In genomic region chr6:99604161-99605073, GRCh38 we compare ENCODE assay signal across 13 cellular contexts. TPM values are rescaled to one million over a fixed set of nuclear protein-coding genes. Genes with fewer than 3 reads are reported as not detected.
DNase-seq lines count a peak whose midpoint lies in the region; ATAC-seq and TF ChIP-seq lines count a peak whose summit lies in the region.
"Had no signal": no experiment of that assay in that cellular context is flagged by ENCODE, and none has a peak within 500 bp of the region (broad histone marks: within the 10 kb centered on the region; RNA-seq: fewer than 3 reads in every experiment).

No MANE protein-coding gene starts in this region.

- no peaks in the 10 kb centered on the region for H3K9me3 ChIP-seq in hepatocyte (ENCODE audit: low read depth)
- H3K9me3 ChIP-seq in spleen = no peaks in the 10 kb centered on the region
- H3K9me3 ChIP-seq: left lung had no signal

- no peak for ATAC-seq in activated CD4-positive, alpha-beta T cell treated with anti-CD3 and anti-CD28 coated beads for 36 hours
- ATAC-seq in WTC11 = 0 out of 2 replicates have a peak, but pooled peaks have one; percentile 1
- ATAC-seq in GM18909 (IDR thresholded peaks at IDR 0.05; ENCODE audit: poor library complexity, unreplicated experiment) = no peak
- ATAC-seq in HG02870 (IDR thresholded peaks at IDR 0.05; ENCODE audit: unreplicated experiment) = no peak

- H3K36me3 Mint-ChIP-seq in activated CD4-positive, alpha-beta T cell treated with anti-CD3 and anti-CD28 coated beads for 36 hours (ENCODE audit: low read depth) = no peaks in the 10 kb centered on the region
- H3K36me3 Mint-ChIP-seq in WTC11 (no peaks in the 10 kb centered on the region), endothelial cell (ENCODE audit: low read depth, unreplicated experiment) (no peaks in the 10 kb centered on the region)

- TF ChIP-seq POLR2A in spleen (IDR thresholded peaks at IDR 0.05) = no peak

- H3K27me3 ChIP-seq in hepatocyte (peaks cover 98% of the 10 kb centered on the region), spleen (replicated peaks in 1 of 7) (peaks cover 35 to 100% (median 95%) of the 10 kb centered on the region in 7 donors)

- TF ChIP-seq CTCF in WTC11 (IDR thresholded peaks at IDR 0.05) (no peak), hepatocyte (IDR thresholded peaks at IDR 0.05; ENCODE audit: poor library complexity) (no peak), spleen (IDR thresholded peaks at IDR 0.05 in 8 of 11, conservative IDR thresholded peaks at IDR 0.05 in 3 of 11) (no peak), endothelial cell (IDR thresholded peaks at IDR 0.05; ENCODE audit: unreplicated experiment) (no peak)

- 9% methylated on average over 31 of the region's 31 CpGs for WGBS in hepatocyte (ENCODE audit: low lambda C conversion rate, missing lambda C conversion rate)
- WGBS in spleen, 5 donors = 10 to 20% (median 13%) methylated on average over 27 to 31 of the region's 31 CpGs

- peak overlapping the region; percentile 85 for H3K4me2 ChIP-seq in hepatocyte

- DNase-seq in activated CD4-positive, alpha-beta T cell treated with anti-CD3 and anti-CD28 coated beads for 36 hours = peak; percentile 16
- DNase-seq in activated CD4-positive, alpha-beta T cell treated with anti-CD3 and anti-CD28 coated beads, Interleukin-2, amount 50 U/mL, for 1 hour = no peak
- DNase-seq in WTC11 (ENCODE audit: low spot score) = peak; percentile 43
- no peak for DNase-seq in hepatocyte (ENCODE audit: low spot score)
- DNase-seq in spleen = no peak
- no peak for DNase-seq in endothelial cell (ENCODE audit: low spot score)
- DNase-seq: activated CD4-positive, CD25-positive, alpha-beta regulatory T cell; KG1; stimulated activated CD4-positive, alpha-beta T cell treated with anti-CD3 and anti-CD28 coated beads, Interleukin-2, amount 100 ng/mL, for 48 hours had no signal

- peak overlapping the region; percentile 51 for H3K4me3 Mint-ChIP-seq in activated CD4-positive, alpha-beta T cell treated with anti-CD3 and anti-CD28 coated beads for 36 hours
- H3K4me3 Mint-ChIP-seq in WTC11 (peak overlapping the region; percentile 62), endothelial cell (ENCODE audit: unreplicated experiment) (no peak overlapping the region)

- H3K4me3 ChIP-seq in hepatocyte (peak overlapping the region; percentile 20), spleen (peak overlapping the region in 6 of 8 donors; percentile 23 to 65 (median 34))

- peaks cover 79% of the 10 kb centered on the region for H3K27me3 Mint-ChIP-seq in activated CD4-positive, alpha-beta T cell treated with anti-CD3 and anti-CD28 coated beads for 36 hours
- H3K27me3 Mint-ChIP-seq in WTC11 (ENCODE audit: low read depth) = peaks cover 100% of the 10 kb centered on the region
- H3K27me3 Mint-ChIP-seq in endothelial cell (ENCODE audit: unreplicated experiment) = peaks cover 32% of the 10 kb centered on the region

- no peak overlapping the region for H3K27ac Mint-ChIP-seq in activated CD4-positive, alpha-beta T cell treated with anti-CD3 and anti-CD28 coated beads for 36 hours
- H3K27ac Mint-ChIP-seq in WTC11 = no peak overlapping the region
- no peak overlapping the region for H3K27ac Mint-ChIP-seq in endothelial cell (ENCODE audit: unreplicated experiment)

- H3K27ac ChIP-seq in hepatocyte (no peak overlapping the region), spleen (no peak overlapping the region)
- H3K27ac ChIP-seq: left lung had no signal

- intact Hi-C loops in activated CD4-positive, alpha-beta T cell treated with anti-CD3 and anti-CD28 coated beads for 36 hours (cut with DNase I, micrococcal nuclease) = loop anchor here (2.0 to 5.0 kb wide), 3 partner anchors 16 to 858 kb away; partner anchors contain the start of genes POU3F2 (in 1 of the 2) and SIM1 (in 1 of the 2)
- intact Hi-C loops in spleen (cut with DNase I; ENCODE audit: low total_unique reads) = no loop called here

- H3K4me1 ChIP-seq in hepatocyte (ENCODE audit: insufficient read depth) (peaks cover 17% of the 10 kb centered on the region), spleen (peaks cover 14 to 50% (median 39%) of the 10 kb centered on the region in 6 donors)

- no peaks in the 10 kb centered on the region for H3K79me2 ChIP-seq in hepatocyte

- no peaks in the 10 kb centered on the region for H4K20me1 ChIP-seq in hepatocyte (ENCODE audit: insufficient read depth, poor library complexity, severe bottlenecking)

- H3K4me1 Mint-ChIP-seq in activated CD4-positive, alpha-beta T cell treated with anti-CD3 and anti-CD28 coated beads for 36 hours = peaks cover 35% of the 10 kb centered on the region
- H3K4me1 Mint-ChIP-seq in WTC11 (peaks cover 58% of the 10 kb centered on the region), endothelial cell (ENCODE audit: unreplicated experiment) (peaks cover 11% of the 10 kb centered on the region)

- H3K9me2 ChIP-seq in hepatocyte (replicated peaks; ENCODE audit: insufficient read depth) = no peaks in the 10 kb centered on the region

- H3K9me3 Mint-ChIP-seq in activated CD4-positive, alpha-beta T cell treated with anti-CD3 and anti-CD28 coated beads for 36 hours (ENCODE audit: low read depth) = peaks cover 5% of the 10 kb centered on the region
- H3K9me3 Mint-ChIP-seq in WTC11 (no peaks in the 10 kb centered on the region), endothelial cell (ENCODE audit: unreplicated experiment) (no peaks in the 10 kb centered on the region)

- peak overlapping the region; percentile 81 for H2AFZ ChIP-seq in hepatocyte

- POLR2A ChIA-PET in activated CD4-positive, alpha-beta T cell treated with anti-CD3 and anti-CD28 coated beads for 36 hours (lab: Charles Lee) = no interaction called here
- POLR2A ChIA-PET in WTC11 (lab: Charles Lee) = interaction anchor here (1.1 kb wide), 1 partner anchor 36 kb away, joined by 4 read pairs; the partner anchor contains the start of gene CCNC

- H3K36me3 ChIP-seq in hepatocyte (replicated peaks; ENCODE audit: insufficient read depth, low read depth) (no peaks in the 10 kb centered on the region), spleen (no peaks in the 10 kb centered on the region)
- H3K36me3 ChIP-seq: left lung had no signal

- CTCF ChIA-PET in activated CD4-positive, alpha-beta T cell treated with anti-CD3 and anti-CD28 coated beads for 36 hours (lab: Charles Lee) = interaction anchor here (0.6 to 1.6 kb wide), 4 partner anchors 16 to 462 kb away, joined by 3 to 6 read pairs (median 4); partner anchors contain the start of gene CCNC
- CTCF ChIA-PET in WTC11 (lab: Charles Lee) = interaction anchor here (0.9 to 3.0 kb wide), 14 partner anchors 9 to 860 kb away, joined by 3 to 34 read pairs (median 5); partner anchors contain the start of genes CCNC and SIM1

TF ChIP-seq in WTC11, 78 proteins besides CTCF, POLR2A, EP300 and RAD21:
- no peak for TF ChIP-seq RELA (CRISPR knock-in tag; IDR thresholded peaks at IDR 0.05; ENCODE audit: borderline replicate concordance)
- TF ChIP-seq NFE2L1 (CRISPR knock-in tag; IDR thresholded peaks at IDR 0.05) = no peak
- no peak for TF ChIP-seq ATF3 (CRISPR knock-in tag; conservative IDR thresholded peaks at IDR 0.05)
- TF ChIP-seq ATF2 (CRISPR knock-in tag; IDR thresholded peaks at IDR 0.05; ENCODE audit: borderline replicate concordance, low read depth) = no peak
- no peak for TF ChIP-seq ZNF219 (CRISPR knock-in tag; IDR thresholded peaks at IDR 0.05; ENCODE audit: borderline replicate concordance)

RNA-seq across cellular contexts. Expression of gene PRDM13, which starts 2.2 kb away (rescaled TPM):
- not detected for total RNA-seq in activated CD4-positive, alpha-beta T cell treated with anti-CD3 and anti-CD28 coated beads for 36 hours
- total RNA-seq in WTC11 (2021) (0.09 to 0.14 TPM (median 0.11 TPM) in 3 replicates), hepatocyte (not detected in 2 replicates), spleen (not detected), endothelial cell (ENCODE audit: unreplicated experiment) (not detected)
- polyA plus RNA-seq in hepatocyte (not detected in 2 replicates), spleen (under 1 TPM in 1 of 3 donors, not detected in 2; 0.02 TPM)
- total RNA-seq: left lung had no signal
- polyA plus RNA-seq: AG04450 had no signal

RNA-seq across cellular contexts. Expression of gene CCNC, which starts 36.0 kb away (rescaled TPM):
- 10 to 100 TPM; 50.7 to 67.3 TPM for total RNA-seq in activated CD4-positive, alpha-beta T cell treated with anti-CD3 and anti-CD28 coated beads for 36 hours
- total RNA-seq in WTC11 (2021) (82.2 to 93.1 TPM (median 86.8 TPM) in 3 replicates), hepatocyte (98.8 and 102 TPM in 2 replicates), spleen (10 to 100 TPM; 40.0 to 66.0 (median 44.5) TPM), endothelial cell (ENCODE audit: unreplicated experiment) (70.0 TPM)
- polyA plus RNA-seq in hepatocyte (57.1 and 59.5 TPM in 2 replicates), spleen (10 to 100 TPM; 28.8 to 32.7 (median 30.0) TPM)

Comparison
In these comparisons a context has a peak if more than half of its experiments do, and no peak if none do; other contexts are left out.
1. DNase-seq: peak in activated CD4-positive, alpha-beta T cell treated with anti-CD3 and anti-CD28 coated beads for 36 hours (single experiment) and WTC11 (single experiment); none in activated CD4-positive, alpha-beta T cell treated with anti-CD3 and anti-CD28 coated beads, Interleukin-2, amount 50 U/mL, for 1 hour (single experiment), hepatocyte (single experiment), spleen (single experiment) and endothelial cell (single experiment).